ENCODE assay signal across 16 cellular contexts in the genomic region with DNA sequence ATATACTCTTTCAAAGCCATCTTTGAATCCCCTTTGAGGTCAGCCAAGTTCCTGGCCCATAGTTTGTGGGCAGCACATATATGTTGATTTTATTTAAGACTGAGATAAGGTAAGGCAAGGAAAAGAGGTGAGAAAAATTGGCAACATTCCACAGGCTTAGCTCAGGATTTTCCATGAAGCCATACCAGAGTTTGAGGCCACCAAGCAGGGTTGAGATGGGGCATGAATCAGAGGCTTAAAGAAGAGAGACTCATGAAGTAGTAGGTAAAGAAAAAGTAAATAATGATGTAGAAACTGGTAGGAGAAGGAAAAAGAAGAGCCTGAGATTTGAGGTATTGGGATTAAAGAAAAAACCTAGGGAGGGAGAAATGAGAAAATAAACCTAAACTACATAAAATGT.
"Had no signal": no experiment of that assay in that cellular context is flagged by ENCODE, and none has a peak within 500 bp of the region (broad histone marks: within the 10 kb centered on the region; RNA-seq: fewer than 3 reads in every experiment).

No MANE protein-coding gene starts in this region.

- ATAC-seq: activated naive CD8-positive, alpha-beta T cell treated with anti-CD3 and anti-CD28 coated beads, Interleukin-2, amount 50 U/mL, for 24 hours; T-cell had no signal

- H3K9me3 ChIP-seq: breast epithelium, thyroid gland had no signal

- H3K4me1 Mint-ChIP-seq: nephron had no signal

- H3K9me3 Mint-ChIP-seq: activated naive CD8-positive, alpha-beta T cell treated with anti-CD3 and anti-CD28 coated beads, Interleukin-2, amount 50 U/mL, for 24 hours; endodermal cell; nephron; T-cell had no signal

- H3K4me3 ChIP-seq: breast epithelium, dorsolateral prefrontal cortex, SK-N-MC, thyroid gland had no signal

- H3K4me3 Mint-ChIP-seq: activated naive CD8-positive, alpha-beta T cell treated with anti-CD3 and anti-CD28 coated beads, Interleukin-2, amount 50 U/mL, for 24 hours; endodermal cell; nephron; T-cell had no signal

- H3K27me3 ChIP-seq: breast epithelium, dorsolateral prefrontal cortex, thyroid gland had no signal

- H3K27me3 Mint-ChIP-seq: activated naive CD8-positive, alpha-beta T cell treated with anti-CD3 and anti-CD28 coated beads, Interleukin-2, amount 50 U/mL, for 24 hours; T-cell had no signal

- H3K27ac Mint-ChIP-seq: activated naive CD8-positive, alpha-beta T cell treated with anti-CD3 and anti-CD28 coated beads, Interleukin-2, amount 50 U/mL, for 24 hours; endodermal cell; nephron; T-cell had no signal

- H3K27ac ChIP-seq: breast epithelium, SK-N-MC, thyroid gland had no signal

- DNase-seq: activated CD4-positive, CD25-positive, alpha-beta regulatory T cell treated with anti-CD3 and anti-CD28 coated beads, Interleukin-2, amount 50 U/mL, for 72 hours; activated gamma-delta T cell treated with Interleukin-2 at 50 U/mL for 16 hours; activated naive CD8-positive, alpha-beta T cell treated with anti-CD3 and anti-CD28 coated beads, Interleukin-2, amount 50 U/mL, for 24 hours; activated T-cell treated with anti-CD3 and anti-CD28 coated beads, Interleukin-2, amount 50 U/mL, for 48 hours; aorta; dorsolateral prefrontal cortex; endodermal cell; hippocampal formation; mesenchymal stem cell; occipital lobe; T-cell; T1000; thyroid gland had no signal

- H3K36me3 ChIP-seq: breast epithelium, thyroid gland had no signal

- H3K4me1 ChIP-seq: breast epithelium, thyroid gland had no signal
